Comparison of ENCODE assay signal across 13 cellular contexts in genomic region chr1:153616144-153616884, GRCh38. TPM values are rescaled to one million over a fixed set of nuclear protein-coding genes. Genes with fewer than 3 reads are reported as not detected.
DNase-seq lines count a peak whose midpoint lies in the region; ATAC-seq and TF ChIP-seq lines count a peak whose summit lies in the region.
"Had no signal": no experiment of that assay in that cellular context is flagged by ENCODE, and none has a peak within 500 bp of the region (broad histone marks: within the 10 kb centered on the region; RNA-seq: fewer than 3 reads in every experiment).

Gene S100A14, minus strand, starts transcription at chr1:153616325. Its CDS starts 467 bp downstream, at chr1:153615858.

- intact Hi-C loops in PC-3 (cut with micrococcal nuclease) (loop anchor here (2.0 kb wide), 1 partner anchor 106 kb away; no protein-coding TSS in a partner anchor), left ventricle myocardium inferior (cut with micrococcal nuclease) (no loop called here)

- no peaks in the 10 kb centered on the region for H3K27me3 Mint-ChIP-seq in progenitor cell of endocrine pancreas

- peaks cover 19% of the 10 kb centered on the region for H3K4me1 Mint-ChIP-seq in progenitor cell of endocrine pancreas (ENCODE audit: low read depth)

- no peaks in the 10 kb centered on the region for H3K9me3 Mint-ChIP-seq in progenitor cell of endocrine pancreas (ENCODE audit: low read depth)

- H3K9me2 ChIP-seq in PC-3 (replicated peaks; ENCODE audit: low read length): no peaks in the 10 kb centered on the region

- peaks cover 8% of the 10 kb centered on the region for H3K36me3 Mint-ChIP-seq in progenitor cell of endocrine pancreas (ENCODE audit: insufficient read depth)

- H3K4me3 ChIP-seq in PC-3 (ENCODE audit: low read length) (peak within 1 kb of the TSS; percentile 70), left ventricle myocardium inferior (no peak within 1 kb of the TSS), brain microvascular endothelial cell (ENCODE audit: low read depth, low read length) (no peak within 1 kb of the TSS)
- H3K4me3 ChIP-seq: tibial artery had no signal

- H3K79me2 ChIP-seq in PC-3 (ENCODE audit: low read length): peaks cover 56% of the 10 kb centered on the region

- H3K9ac ChIP-seq in PC-3 (ENCODE audit: low read length): peak within 1 kb of the TSS; percentile 67

- no peaks in the 10 kb centered on the region for H3K9me3 ChIP-seq in PC-3 (ENCODE audit: low read length)
- no peaks in the 10 kb centered on the region for H3K9me3 ChIP-seq in left ventricle myocardium inferior (replicated peaks)
- H3K9me3 ChIP-seq: tibial artery had no signal

- H3K27me3 ChIP-seq in PC-3 (ENCODE audit: low read length): no peaks in the 10 kb centered on the region
- H3K27me3 ChIP-seq in left ventricle myocardium inferior (ENCODE audit: low read depth): no peaks in the 10 kb centered on the region
- H3K27me3 ChIP-seq in brain microvascular endothelial cell (replicated peaks): no peaks in the 10 kb centered on the region
- H3K27me3 ChIP-seq: tibial artery had no signal

- no peak for ATAC-seq in PC-3
- no peak for ATAC-seq in GM18868 (IDR thresholded peaks at IDR 0.05; ENCODE audit: unreplicated experiment)
- no peak for ATAC-seq in HG03095 (IDR thresholded peaks at IDR 0.05; ENCODE audit: unreplicated experiment)

- H3F3A ChIP-seq in PC-3 (ENCODE audit: low read length, unreplicated experiment): peaks cover 15% of the 10 kb centered on the region

- H3K4me1 ChIP-seq in PC-3 (ENCODE audit: insufficient read depth, low read length) (peaks cover 50% of the 10 kb centered on the region), left ventricle myocardium inferior (peaks cover 32% of the 10 kb centered on the region)

- peak within 1 kb of the TSS; percentile 81 for H3K4me2 ChIP-seq in PC-3 (ENCODE audit: low read length)

- POLR2A ChIA-PET in PC-3 (lab: Charles Lee; ENCODE audit: unreplicated experiment): interaction anchor here (0.6 to 1.2 kb wide), 4 partner anchors 17 to 44 kb away, joined by 3 to 4 read pairs (median 3); no protein-coding TSS in a partner anchor

- H3K27ac ChIP-seq in PC-3 (ENCODE audit: low read length) (peak within 1 kb of the TSS; percentile 87), left ventricle myocardium inferior (replicated peaks) (peak within 1 kb of the TSS; percentile 68), brain microvascular endothelial cell (no peak within 1 kb of the TSS)

- H3K4me3 Mint-ChIP-seq in progenitor cell of endocrine pancreas (ENCODE audit: low read depth): no peak within 1 kb of the TSS

- H3K36me3 ChIP-seq in PC-3 (ENCODE audit: low read depth, low read length) (peaks cover 19% of the 10 kb centered on the region), left ventricle myocardium inferior (peaks cover 33% of the 10 kb centered on the region), brain microvascular endothelial cell (replicated peaks) (peaks cover 19% of the 10 kb centered on the region)

- in situ Hi-C loops in brain microvascular endothelial cell (cut with HindIII; ENCODE audit: low pct_ligation_motif_present, low sequenced_read_pairs): no loop called here

- H3K27ac Mint-ChIP-seq in progenitor cell of endocrine pancreas: peak within 1 kb of the TSS; percentile 90

- BruUV-seq in PC-3 (replicated peaks; lab: Mats Ljungman, UMichigan): no TSS peak

- DNase-seq in DMS79 treated with DMSO at 0.1 percent for 48 hours (lab: John Stamatoyannopoulos, UW) (peak; percentile 39), PC-3 (peak; percentile 95), left ventricle myocardium inferior (peak; percentile 55), progenitor cell of endocrine pancreas (ENCODE audit: low spot score, unreplicated experiment) (no peak), NCI-H146 treated with DMSO at 0.1 percent for 48 hours (lab: John Stamatoyannopoulos, UW; ENCODE audit: unreplicated experiment) (no peak), brain microvascular endothelial cell (no peak)
- DNase-seq: central memory CD4-positive, alpha-beta T cell; DMS 273 treated with DMSO at 0.1 percent for 48 hours; tibial artery had no signal

- TF ChIP-seq CTCF in PC-3 (conservative IDR thresholded peaks at IDR 0.05; ENCODE audit: low read depth, low read length) (no peak), left ventricle myocardium inferior (IDR thresholded peaks at IDR 0.05; ENCODE audit: borderline replicate concordance) (no peak), progenitor cell of endocrine pancreas (IDR thresholded peaks at IDR 0.05; ENCODE audit: unreplicated experiment) (no peak), brain microvascular endothelial cell (IDR thresholded peaks at IDR 0.05; ENCODE audit: low read depth, low read length, missing control alignments) (no peak)

- H2AFZ ChIP-seq in PC-3 (ENCODE audit: low read length): no peak within 1 kb of the TSS

- CTCF ChIA-PET in PC-3 (lab: Charles Lee): interaction anchor here (1.3 to 1.5 kb wide), 2 partner anchors 44 to 83 kb away, joined by 3 to 6 read pairs; no protein-coding TSS in a partner anchor

- H4K20me1 ChIP-seq in PC-3 (ENCODE audit: low read length): no peaks in the 10 kb centered on the region

RNA-seq across cellular contexts. Expression of gene S100A14, which starts in this region (rescaled TPM):
- total RNA-seq in PC-3 (2014; rRNA removed): 462 and 536 TPM in 2 replicates
- total RNA-seq in left ventricle myocardium inferior: 6.5 TPM
- 1.4 and 2.8 TPM in 2 replicates for total RNA-seq in progenitor cell of endocrine pancreas
- total RNA-seq: activated CD8-positive, alpha-beta memory T cell treated with anti-CD3 and anti-CD28 coated beads for 36 hours; OCI-LY7 had no signal

Comparison
In these comparisons a context has a peak if more than half of its experiments do, and no peak if none do; other contexts are left out.
1. RNA of gene S100A14 (total RNA-seq): 462 to 536 TPM in PC-3; 6.5 TPM in left ventricle myocardium inferior (single experiment) and 1.4 to 2.8 TPM in progenitor cell of endocrine pancreas; every median in the first group is over 10 times any median in the second.
2. DNase-seq: peak in DMS79 treated with DMSO at 0.1 percent for 48 hours (single experiment), PC-3 (single experiment) and left ventricle myocardium inferior (single experiment); none in progenitor cell of endocrine pancreas (single experiment), NCI-H146 treated with DMSO at 0.1 percent for 48 hours (single experiment) and brain microvascular endothelial cell (single experiment).